In the genomic region with DNA sequence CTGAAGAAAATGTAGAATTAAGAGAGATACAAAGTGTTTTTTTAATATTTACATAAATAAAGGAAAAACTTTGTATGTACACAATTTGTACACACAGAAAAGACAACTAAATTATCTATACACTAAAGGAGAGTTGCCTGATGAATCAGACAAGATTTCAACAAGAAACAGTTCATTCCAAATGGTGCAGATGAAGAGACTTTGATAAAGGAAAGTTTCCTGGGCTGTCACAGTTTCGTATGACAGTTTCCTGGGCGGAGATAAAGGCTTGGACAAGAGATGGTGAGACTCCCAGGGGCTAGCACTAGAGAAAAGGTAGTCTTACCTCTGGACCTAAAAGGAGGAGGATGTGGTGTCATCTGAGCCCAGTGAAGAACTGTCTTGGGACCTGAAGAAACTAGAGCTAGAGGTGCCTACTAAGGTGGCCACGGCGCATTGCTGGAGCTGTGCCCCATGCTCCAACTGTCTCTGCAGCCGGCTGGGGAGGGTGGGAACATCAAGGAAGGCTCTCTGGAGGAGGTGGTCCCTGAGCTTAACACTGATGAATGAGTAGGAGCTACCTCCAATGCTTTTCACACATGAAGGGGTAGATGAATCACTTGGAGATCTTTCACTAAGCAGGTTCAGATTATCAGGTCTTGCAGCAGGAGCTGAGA, we compare ENCODE assay signal across 17 cellular contexts.
"Had no signal": no experiment of that assay in that cellular context is flagged by ENCODE, and none has a peak within 500 bp of the region (broad histone marks: within the 10 kb centered on the region; RNA-seq: fewer than 3 reads in every experiment).

No MANE protein-coding gene starts in this region.

- H3K9me3 Mint-ChIP-seq: activated CD4-positive, alpha-beta T cell treated with anti-CD3 and anti-CD28 coated beads, Interleukin-2, amount 10 ng/mL, durations not matched to agents 24 days and 14 days; activated naive CD4-positive, alpha-beta T cell treated with anti-CD3 and anti-CD28 coated beads for 36 hours; activated T-cell treated with anti-CD3 and anti-CD28 coated beads, Interleukin-2, amount 50 U/mL, for 4 hours; dendritic cell treated with granulocyte-macrophage colony-stimulating factor and Interleukin-4, amounts not matched to agents 40 ng/mL and 50 ng/mL, for 4 days; T-helper 2 cell treated with Interferon-gamma antibody and Interleukin-4, amounts not matched to agents 5 μg/mL and 100 μg/mL, for 36 hours had no signal

- ATAC-seq: activated CD8-positive, alpha-beta T cell treated with anti-CD3 and anti-CD28 coated beads, Interleukin-2, amount 10 ng/mL, durations not matched to agents 7 days and 5 days; activated T-cell treated with anti-CD3 and anti-CD28 coated beads, Interleukin-2, amount 50 U/mL, for 4 hours; stimulated activated naive B cell treated with anti-CD40 and anti-IgM and Interleukin-4, amounts not matched to agents 10 μg/mL and 1 μg/mL and 100 μg/mL, for 72 hours; upper lobe of right lung had no signal

- H3K4me3 ChIP-seq: hepatocyte, spleen, thoracic aorta, upper lobe of right lung had no signal

- H3K4me1 ChIP-seq: spleen, upper lobe of right lung had no signal

- H3K27ac Mint-ChIP-seq: activated CD4-positive, alpha-beta T cell treated with anti-CD3 and anti-CD28 coated beads, Interleukin-2, amount 10 ng/mL, durations not matched to agents 24 days and 14 days; activated CD8-positive, alpha-beta T cell treated with anti-CD3 and anti-CD28 coated beads, Interleukin-2, amount 10 ng/mL, durations not matched to agents 7 days and 5 days; activated naive CD4-positive, alpha-beta T cell treated with anti-CD3 and anti-CD28 coated beads for 36 hours; dendritic cell treated with granulocyte-macrophage colony-stimulating factor and Interleukin-4, amounts not matched to agents 40 ng/mL and 50 ng/mL, for 4 days; nephron progenitor cell; stimulated activated naive B cell treated with anti-CD40 and anti-IgM and Interleukin-4, amounts not matched to agents 10 μg/mL and 1 μg/mL and 100 μg/mL, for 72 hours; T-helper 2 cell treated with Interferon-gamma antibody and Interleukin-4, amounts not matched to agents 5 μg/mL and 100 μg/mL, for 36 hours had no signal

- H2AFZ ChIP-seq: hepatocyte had no signal

- H3K9me3 ChIP-seq: spleen, thoracic aorta, upper lobe of right lung had no signal

- H3K79me2 ChIP-seq: hepatocyte had no signal

- DNase-seq: activated CD4-positive, alpha-beta T cell treated with anti-CD3 and anti-CD28 coated beads, Interleukin-2, amount 10 ng/mL, durations not matched to agents 24 days and 14 days; activated CD4-positive, CD25-positive, alpha-beta regulatory T cell; activated CD8-positive, alpha-beta T cell treated with anti-CD3 and anti-CD28 coated beads, Interleukin-2, amount 10 ng/mL, durations not matched to agents 7 days and 5 days; activated naive CD4-positive, alpha-beta T cell treated with anti-CD3 and anti-CD28 coated beads for 36 hours; activated T-cell treated with anti-CD3 and anti-CD28 coated beads, Interleukin-2, amount 50 U/mL, for 4 hours; aorta; effector CD8-positive, alpha-beta T cell; nephron progenitor cell; occipital lobe; retina; spleen; stimulated activated naive B cell treated with anti-CD40 and anti-IgM and Interleukin-4, amounts not matched to agents 10 μg/mL and 1 μg/mL and 100 μg/mL, for 72 hours; upper lobe of right lung had no signal

- H3K36me3 Mint-ChIP-seq: stimulated activated naive B cell treated with anti-CD40 and anti-IgM and Interleukin-4, amounts not matched to agents 10 μg/mL and 1 μg/mL and 100 μg/mL, for 72 hours had no signal

- H3K27ac ChIP-seq: hepatocyte, spleen, thoracic aorta, upper lobe of right lung had no signal

- H3K36me3 ChIP-seq: spleen, thoracic aorta, upper lobe of right lung had no signal

- H3K4me3 Mint-ChIP-seq: activated CD4-positive, alpha-beta T cell treated with anti-CD3 and anti-CD28 coated beads, Interleukin-2, amount 10 ng/mL, durations not matched to agents 24 days and 14 days; activated CD8-positive, alpha-beta T cell treated with anti-CD3 and anti-CD28 coated beads, Interleukin-2, amount 10 ng/mL, durations not matched to agents 7 days and 5 days; activated naive CD4-positive, alpha-beta T cell treated with anti-CD3 and anti-CD28 coated beads for 36 hours; activated T-cell treated with anti-CD3 and anti-CD28 coated beads, Interleukin-2, amount 50 U/mL, for 4 hours; dendritic cell treated with granulocyte-macrophage colony-stimulating factor and Interleukin-4, amounts not matched to agents 40 ng/mL and 50 ng/mL, for 4 days; nephron progenitor cell; stimulated activated naive B cell treated with anti-CD40 and anti-IgM and Interleukin-4, amounts not matched to agents 10 μg/mL and 1 μg/mL and 100 μg/mL, for 72 hours; T-helper 2 cell treated with Interferon-gamma antibody and Interleukin-4, amounts not matched to agents 5 μg/mL and 100 μg/mL, for 36 hours had no signal

- H3K4me2 ChIP-seq: hepatocyte had no signal

- H3K27me3 ChIP-seq: hepatocyte, spleen, upper lobe of right lung had no signal
